In genomic region chr15:100308222-100309007, GRCh38 we compare ENCODE assay signal across 14 cellular contexts. TPM values are rescaled to one million over a fixed set of nuclear protein-coding genes. Genes with fewer than 3 reads are reported as not detected.
DNase-seq lines count a peak whose midpoint lies in the region; ATAC-seq and TF ChIP-seq lines count a peak whose summit lies in the region.
"Had no signal": no experiment of that assay in that cellular context is flagged by ENCODE, and none has a peak within 500 bp of the region (broad histone marks: within the 10 kb centered on the region; RNA-seq: fewer than 3 reads in every experiment).

No MANE protein-coding gene starts in this region.

- H3K27me3 ChIP-seq in mammary epithelial cell (ENCODE audit: insufficient read depth, low read length) (no peaks in the 10 kb centered on the region), mesenchymal stem cell (ENCODE audit: control insufficient read depth in 1 of 2, insufficient read depth in 1 of 2, low read length in 2 of 2) (peaks cover 0 to 49% of the 10 kb centered on the region in 2 experiments), thoracic aorta (replicated peaks; ENCODE audit: insufficient read depth) (no peaks in the 10 kb centered on the region), spleen (replicated peaks in 1 of 7) (peaks cover 0 to 16% (median 0%) of the 10 kb centered on the region in 7 donors)

- ATAC-seq in thoracic aorta (ENCODE audit: insufficient number of reproducible peaks, low FRiP score, low read depth) (peak; percentile 62), HG03095 (IDR thresholded peaks at IDR 0.05; ENCODE audit: unreplicated experiment) (no peak)
- ATAC-seq: activated CD8-positive, alpha-beta memory T cell treated with anti-CD3 and anti-CD28 coated beads, Interleukin-2, amount 10 ng/mL, durations not matched to agents 7 days and 5 days; stimulated activated naive CD8-positive, alpha-beta T cell treated with anti-CD3 and anti-CD28 coated beads, Interleukin-15, Interleukin-2, amounts not matched to agents 100 U/mL and 50 U/mL, for 24 hours had no signal

- DNase-seq in NOMO-1 (lab: John Stamatoyannopoulos, UW; ENCODE audit: unreplicated experiment in 2 of 2) (peak; percentile 57 to 90), mammary epithelial cell (peak; percentile 49), mesenchymal stem cell (no peak), thoracic aorta (ENCODE audit: low spot score) (no peak), GF-D8 (lab: John Stamatoyannopoulos, UW) (no peak), spleen (no peak)
- DNase-seq: activated naive CD8-positive, alpha-beta T cell treated with anti-CD3 and anti-CD28 coated beads for 36 hours; cortex of kidney; H7; NCI-H1105; NCI-H446 treated with DMSO at 0.1 percent for 48 hours; stimulated activated naive CD8-positive, alpha-beta T cell treated with anti-CD3 and anti-CD28 coated beads, Interleukin-15, Interleukin-2, amounts not matched to agents 100 U/mL and 50 U/mL, for 24 hours had no signal

- no peak for TF ChIP-seq POLR2A in spleen (IDR thresholded peaks at IDR 0.05)

- H3K4me2 ChIP-seq in mammary epithelial cell (ENCODE audit: insufficient read depth, low read depth, low read length) (peak overlapping the region; percentile 37), mesenchymal stem cell (ENCODE audit: low read length, poor library complexity, severe bottlenecking) (no peak overlapping the region)

- in situ Hi-C loops in mammary epithelial cell (cut with MboI; ENCODE audit: low sequenced_read_pairs in 2 of 2): no loop called here

- H3K23ac ChIP-seq in mesenchymal stem cell (ENCODE audit: low read length in 2 of 2): no peak overlapping the region

- H2BK120ac ChIP-seq in mesenchymal stem cell (ENCODE audit: low read depth, low read length): no peak overlapping the region

- H3K27ac ChIP-seq in mammary epithelial cell (ENCODE audit: insufficient read depth, low read depth, low read length) (no peak overlapping the region), mesenchymal stem cell (ENCODE audit: low read length, poor library complexity, severe bottlenecking) (no peak overlapping the region), thoracic aorta (peak overlapping the region; percentile 23 to 28), spleen (no peak overlapping the region)

- no peak overlapping the region for H4K91ac ChIP-seq in mesenchymal stem cell (ENCODE audit: low read length)

- H3K79me2 ChIP-seq in mammary epithelial cell (ENCODE audit: insufficient read depth, low read length): no peaks in the 10 kb centered on the region

- H3K18ac ChIP-seq in mesenchymal stem cell (ENCODE audit: low read depth in 1 of 2, low read length in 2 of 2): no peak overlapping the region

- H2BK12ac ChIP-seq in mesenchymal stem cell (ENCODE audit: low read length in 2 of 2): no peak overlapping the region

- H3K9me3 ChIP-seq in mammary epithelial cell (replicated peaks; ENCODE audit: insufficient read depth, low read length) (no peaks in the 10 kb centered on the region), mesenchymal stem cell (ENCODE audit: control insufficient read depth, low read length) (peaks cover 7% of the 10 kb centered on the region), thoracic aorta (no peaks in the 10 kb centered on the region), spleen (no peaks in the 10 kb centered on the region)

- H4K8ac ChIP-seq in mesenchymal stem cell (ENCODE audit: low read length): no peak overlapping the region

- H3K4ac ChIP-seq in mesenchymal stem cell (ENCODE audit: low read depth in 1 of 2, low read length in 2 of 2): no peak overlapping the region

- intact Hi-C loops in mammary epithelial cell (cut with micrococcal nuclease) (no loop called here), spleen (cut with DNase I; ENCODE audit: low total_unique reads) (no loop called here)

- H3K14ac ChIP-seq in mesenchymal stem cell (ENCODE audit: low read length in 2 of 2): no peak overlapping the region

- no peak overlapping the region for H2AK5ac ChIP-seq in mesenchymal stem cell (ENCODE audit: low read length, severe bottlenecking)

- no peak overlapping the region for H2BK5ac ChIP-seq in mesenchymal stem cell (ENCODE audit: low read depth, low read length, poor library complexity, severe bottlenecking)

- H2AFZ ChIP-seq in mammary epithelial cell (ENCODE audit: low read depth, low read length): no peak overlapping the region
- no peak overlapping the region for H2AFZ ChIP-seq in mesenchymal stem cell (ENCODE audit: low read depth, low read length)

- H2BK15ac ChIP-seq in mesenchymal stem cell (ENCODE audit: low read depth, poor library complexity, severe bottlenecking): no peak overlapping the region

- H3K4me3 ChIP-seq in mammary epithelial cell (replicated peaks in 1 of 3; ENCODE audit: insufficient read depth in 1 of 3, low read depth in 2 of 3, low read length in 3 of 3): no peak overlapping the region
- H3K4me3 ChIP-seq in mesenchymal stem cell (ENCODE audit: insufficient read depth in 1 of 2, low read depth in 1 of 2, low read length in 2 of 2): no peak overlapping the region
- peak overlapping the region; percentile 47 for H3K4me3 ChIP-seq in thoracic aorta
- no peak overlapping the region for H3K4me3 ChIP-seq in spleen

- H3K36me3 ChIP-seq in mammary epithelial cell (ENCODE audit: insufficient read depth, low read length): no peaks in the 10 kb centered on the region
- no peaks in the 10 kb centered on the region for H3K36me3 ChIP-seq in mesenchymal stem cell (ENCODE audit: control insufficient read depth in 1 of 2, insufficient read depth in 2 of 2, low read depth in 1 of 2, low read length in 2 of 2)
- H3K36me3 ChIP-seq in thoracic aorta: no peaks in the 10 kb centered on the region
- H3K36me3 ChIP-seq in spleen: no peaks in the 10 kb centered on the region

- H3K4me1 ChIP-seq in mammary epithelial cell (ENCODE audit: insufficient read depth, low read length): no peaks in the 10 kb centered on the region
- H3K4me1 ChIP-seq in mesenchymal stem cell (ENCODE audit: control insufficient read depth, insufficient read depth, low read depth, low read length): no peaks in the 10 kb centered on the region
- H3K4me1 ChIP-seq in thoracic aorta (ENCODE audit: control insufficient read depth in 1 of 2, low read depth in 2 of 2): peaks cover 0 to 40% of the 10 kb centered on the region in 2 donors
- H3K4me1 ChIP-seq in spleen: no peaks in the 10 kb centered on the region

- CTCF ChIA-PET in mammary epithelial cell (lab: Charles Lee; ENCODE audit: low non-redundant PET): interaction anchor here (0.6 kb wide), 1 partner anchor 125 kb away, joined by 3 read pairs; no protein-coding TSS in a partner anchor

- H4K20me1 ChIP-seq in mammary epithelial cell (ENCODE audit: insufficient read depth, low read length): no peaks in the 10 kb centered on the region

- no TSS peak for BruUV-seq in mammary epithelial cell (replicated peaks; lab: Mats Ljungman, UMichigan)

- no peak for TF ChIP-seq CTCF in mammary epithelial cell (conservative IDR thresholded peaks at IDR 0.05 in 1 of 2, IDR thresholded peaks at IDR 0.05 in 1 of 2; ENCODE audit: extremely low read depth in 1 of 2, insufficient read depth in 1 of 2, low read depth in 1 of 2, low read length in 2 of 2)
- TF ChIP-seq CTCF in thoracic aorta (IDR thresholded peaks at IDR 0.05): no peak
- no peak for TF ChIP-seq CTCF in spleen (IDR thresholded peaks at IDR 0.05 in 8 of 11, conservative IDR thresholded peaks at IDR 0.05 in 3 of 11)

- dilution Hi-C loops in mammary epithelial cell (cut with HindIII; ENCODE audit: low sequenced_read_pairs): no loop called here

- no peaks in the 10 kb centered on the region for H3K79me1 ChIP-seq in mesenchymal stem cell (replicated peaks; ENCODE audit: low read length, poor library complexity, severe bottlenecking)

- H3K9ac ChIP-seq in mammary epithelial cell (ENCODE audit: insufficient read depth, low read length) (no peak overlapping the region), mesenchymal stem cell (ENCODE audit: low read length) (peak overlapping the region; percentile 39)

- WGBS in mammary epithelial cell (ENCODE audit: low coverage, missing lambda C conversion rate): 15% methylated on average over 11 of the region's 11 CpGs
- WGBS in mesenchymal stem cell: 70% methylated on average over 11 of the region's 11 CpGs
- 47 to 56% (median 49%) methylated on average over 11 of the region's 11 CpGs for WGBS in spleen, 5 donors

RNA-seq across cellular contexts. Expression of gene ADAMTS17, which starts 33.4 kb away (rescaled TPM):
- 1 to 10 TPM in 1 of 2 donors, under 1 TPM in 1; 0.45 to 1.7 TPM for total RNA-seq in mammary epithelial cell
- 0.24 TPM for polyA plus RNA-seq in mammary epithelial cell
- polyA minus RNA-seq in mammary epithelial cell: not detected
- polyA plus RNA-seq in mesenchymal stem cell (2013, experiment 1 of 2): 0.06 TPM
- polyA plus RNA-seq in mesenchymal stem cell (2013, experiment 2 of 2): 0.08 TPM
- 1 to 10 TPM; 2.8 to 8.1 TPM for total RNA-seq in thoracic aorta
- 10 to 100 TPM in 2 of 7 donors, 1 to 10 TPM in 5; 5.2 to 13.2 (median 8.5) TPM for total RNA-seq in spleen
- under 1 TPM; 0.21 to 0.72 (median 0.51) TPM for polyA plus RNA-seq in spleen

Comparison
In these comparisons a context has a peak if more than half of its experiments do, and no peak if none do; other contexts are left out.
1. DNase-seq: peak in NOMO-1 (2 of 2) and mammary epithelial cell (single experiment); none in mesenchymal stem cell (single experiment), thoracic aorta (single experiment), GF-D8 (single experiment) and spleen (single experiment).
2. H3K27ac ChIP-seq: peak in thoracic aorta (2 of 2); none in mammary epithelial cell (single experiment), mesenchymal stem cell (single experiment) and spleen (0 of 8).